ENCODE assay signal across 10 cellular contexts in the genomic region with DNA sequence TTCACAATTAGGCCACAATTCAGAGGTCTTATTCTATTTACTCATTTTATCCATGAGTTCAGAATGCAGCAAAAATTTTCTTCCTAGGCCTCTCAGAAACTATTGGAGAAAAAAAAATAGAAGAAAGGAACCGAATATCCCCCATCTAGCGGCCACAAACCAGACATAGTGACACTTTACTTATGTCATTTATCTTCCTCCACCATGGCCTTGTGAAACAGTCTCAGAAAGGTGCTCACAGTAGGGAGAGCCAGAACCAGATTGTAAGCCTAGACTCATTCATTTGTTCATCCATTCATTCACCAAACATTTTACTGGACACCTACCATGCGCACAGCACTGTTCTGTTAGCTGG. TPM values are rescaled to one million over a fixed set of nuclear protein-coding genes. Genes with fewer than 3 reads are reported as not detected.
DNase-seq lines count a peak whose midpoint lies in the region; ATAC-seq, FAIRE-seq and TF ChIP-seq lines count a peak whose summit lies in the region.
"Had no signal": no experiment of that assay in that cellular context is flagged by ENCODE, and none has a peak within 500 bp of the region (broad histone marks: within the 10 kb centered on the region; RNA-seq: fewer than 3 reads in every experiment).

No MANE protein-coding gene starts in this region.

- no peak overlapping the region for H2BK12ac ChIP-seq in trophoblast cell (ENCODE audit: low read length)

- H3K9me3 ChIP-seq in trophoblast cell (ENCODE audit: insufficient read depth, low read depth, low read length) (no peaks in the 10 kb centered on the region), kidney (ENCODE audit: control insufficient read depth in 1 of 2, low read length in 2 of 2) (no peaks in the 10 kb centered on the region)
- H3K9me3 ChIP-seq in effector memory CD4-positive, alpha-beta T cell (ENCODE audit: control insufficient read depth, low read length), result no peaks in the 10 kb centered on the region
- H3K9me3 ChIP-seq: ovary had no signal

- H4K91ac ChIP-seq in trophoblast cell (ENCODE audit: low read depth, low read length), result no peak overlapping the region

- H3K4me1 ChIP-seq in trophoblast cell (ENCODE audit: control insufficient read depth in 1 of 2, insufficient read depth in 2 of 2, low read length in 2 of 2) (peaks cover 29 to 60% of the 10 kb centered on the region in 2 experiments), kidney (ENCODE audit: control insufficient read depth in 1 of 2, insufficient read depth in 1 of 2, low read depth in 1 of 2, low read length in 2 of 2) (peaks cover 26 to 32% of the 10 kb centered on the region in 2 donors)
- H3K4me1 ChIP-seq in effector memory CD4-positive, alpha-beta T cell (ENCODE audit: control insufficient read depth, insufficient read depth, low read length, poor library complexity, severe bottlenecking), result peaks cover 4% of the 10 kb centered on the region

- H2BK5ac ChIP-seq in trophoblast cell (ENCODE audit: low read depth, low read length, poor library complexity), result no peak overlapping the region

- no peak overlapping the region for H2AFZ ChIP-seq in trophoblast cell (ENCODE audit: insufficient read depth, low read length, poor library complexity)

- H3K23ac ChIP-seq in trophoblast cell (ENCODE audit: low read length), result no peak overlapping the region

- H3K14ac ChIP-seq in trophoblast cell (ENCODE audit: low read length), result no peak overlapping the region

- no peaks in the 10 kb centered on the region for H3K27me3 ChIP-seq in trophoblast cell (ENCODE audit: insufficient read depth, low read length)
- H3K27me3 ChIP-seq in effector memory CD4-positive, alpha-beta T cell (replicated peaks; ENCODE audit: control insufficient read depth, insufficient read depth, low read length, poor library complexity, severe bottlenecking), result no peaks in the 10 kb centered on the region
- H3K27me3 ChIP-seq: ovary had no signal

- no peak for FAIRE-seq in kidney (lab: Jason Lieb, UNC)

- WGBS in trophoblast cell (ENCODE audit: extremely low coverage, insufficient coverage, insufficient read length), result no CpG with 5 or more reads among the region's 3 CpGs

- H3K27ac ChIP-seq in trophoblast cell (ENCODE audit: low read depth, low read length) (peak overlapping the region; percentile 29), kidney (ENCODE audit: low read depth in 2 of 2, low read length in 2 of 2) (peak overlapping the region in 1 of 2 donors; percentile 2)
- H3K27ac ChIP-seq in effector memory CD4-positive, alpha-beta T cell (ENCODE audit: insufficient read depth, low read length, poor library complexity, severe bottlenecking), result no peak overlapping the region

- ATAC-seq in GM18508 (IDR thresholded peaks at IDR 0.05; ENCODE audit: insufficient read depth, unreplicated experiment), result peak; percentile 32
- ATAC-seq in GM21619 (IDR thresholded peaks at IDR 0.05; ENCODE audit: unreplicated experiment), result peak; percentile 43
- peak; percentile 32 for ATAC-seq in HG03565 (IDR thresholded peaks at IDR 0.05; ENCODE audit: unreplicated experiment)

- H4K8ac ChIP-seq in trophoblast cell (ENCODE audit: low read depth, low read length), result no peak overlapping the region

- H3K9ac ChIP-seq in trophoblast cell (ENCODE audit: low read length) (no peak overlapping the region), kidney (ENCODE audit: low read length in 2 of 2) (no peak overlapping the region)

- H3K18ac ChIP-seq in trophoblast cell (ENCODE audit: low read length), result no peak overlapping the region

- DNase-seq in trophoblast cell (no peak), NCI-H2029 (lab: John Stamatoyannopoulos, UW) (no peak), kidney (no peak)
- no peak for DNase-seq in effector memory CD4-positive, alpha-beta T cell
- no peak for DNase-seq in activated T-cell treated with anti-CD3 and anti-CD28 coated beads, Interleukin-2, amount 50 U/mL, for 1 hour
- DNase-seq: activated CD8-positive, alpha-beta memory T cell treated with anti-CD3 and anti-CD28 coated beads for 24 hours had no signal

- no peak overlapping the region for H2AK5ac ChIP-seq in trophoblast cell (ENCODE audit: low read length)

- intact Hi-C loops in kidney (cut with DNase I), result no loop called here

- no peak overlapping the region for H3K4me3 ChIP-seq in trophoblast cell (ENCODE audit: low read depth, low read length)
- H3K4me3 ChIP-seq in kidney (ENCODE audit: low read length in 2 of 2), result no peak overlapping the region
- H3K4me3 ChIP-seq in effector memory CD4-positive, alpha-beta T cell (ENCODE audit: insufficient read depth, low read depth, low read length, poor library complexity, severe bottlenecking), result no peak overlapping the region
- H3K4me3 ChIP-seq: ovary had no signal

- no peak for TF ChIP-seq CTCF in kidney (IDR thresholded peaks at IDR 0.05; ENCODE audit: borderline replicate concordance, extremely low read depth, insufficient read depth)

- peaks cover 0 to 6% of the 10 kb centered on the region in 2 experiments for H3K36me3 ChIP-seq in trophoblast cell (ENCODE audit: control insufficient read depth in 1 of 2, insufficient read depth in 2 of 2, low read length in 2 of 2)
- H3K36me3 ChIP-seq in kidney (ENCODE audit: control insufficient read depth in 1 of 2, insufficient read depth in 2 of 2, low read length in 2 of 2), result no peaks in the 10 kb centered on the region
- H3K36me3 ChIP-seq in effector memory CD4-positive, alpha-beta T cell (ENCODE audit: control insufficient read depth, insufficient read depth, low read length), result no peaks in the 10 kb centered on the region
- H3K36me3 ChIP-seq: ovary had no signal

- H4K12ac ChIP-seq in trophoblast cell (ENCODE audit: low read depth, low read length), result no peak overlapping the region

- no peak overlapping the region for H3K4me2 ChIP-seq in trophoblast cell (ENCODE audit: low read length)

- H2BK120ac ChIP-seq in trophoblast cell (ENCODE audit: insufficient read depth, low read length, poor library complexity), result no peak overlapping the region

- H3K4ac ChIP-seq in trophoblast cell (ENCODE audit: low read depth, low read length), result no peak overlapping the region

- peaks cover 31% of the 10 kb centered on the region for H3K79me2 ChIP-seq in trophoblast cell (ENCODE audit: control insufficient read depth, insufficient read depth, low read length, poor library complexity)

- H3K79me1 ChIP-seq in trophoblast cell (ENCODE audit: low read length), result peaks cover 12% of the 10 kb centered on the region

RNA-seq across cellular contexts. Expression of a gene that starts 16.0 kb away (rescaled TPM):
- 134 and 136 TPM in 2 replicates for polyA plus RNA-seq in trophoblast cell (2013)
- total RNA-seq in kidney, result 114 TPM
- 18.5 TPM for polyA plus RNA-seq in kidney (ENCODE audit: insufficient read depth, low read depth, low replicate concordance)
